1 cellular context compared by ENCODE assay signal in genomic region chr16:27476240-27476639, GRCh38.
TF ChIP-seq lines count a peak whose summit lies in the region.

No MANE protein-coding gene starts in this region.

TF ChIP-seq in HepG2, 621 proteins besides CTCF, POLR2A, EP300 and RAD21 (continued from another document):
- TF ChIP-seq ZNF646 (CRISPR knock-in tag; IDR thresholded peaks at IDR 0.05) (no peak), ELF4 (CRISPR knock-in tag; IDR thresholded peaks at IDR 0.05; ENCODE audit: borderline replicate concordance) (no peak), EHMT2 (IDR thresholded peaks at IDR 0.05; ENCODE audit: borderline replicate concordance, low read depth, low read length) (no peak), ZNF703 (CRISPR knock-in tag; IDR thresholded peaks at IDR 0.05; ENCODE audit: borderline replicate concordance) (no peak), ZC3H4 (CRISPR knock-in tag; IDR thresholded peaks at IDR 0.05; ENCODE audit: borderline replicate concordance) (no peak), ZNF577 (CRISPR knock-in tag; IDR thresholded peaks at IDR 0.05; ENCODE audit: borderline replicate concordance, low read depth) (no peak)
